ENCODE assay signal across 9 cellular contexts in genomic region chr5:17228833-17229291, GRCh38. TPM values are rescaled to one million over a fixed set of nuclear protein-coding genes. Genes with fewer than 3 reads are reported as not detected.
DNase-seq lines count a peak whose midpoint lies in the region; ATAC-seq, FAIRE-seq and TF ChIP-seq lines count a peak whose summit lies in the region.
"Had no signal": no experiment of that assay in that cellular context is flagged by ENCODE, and none has a peak within 500 bp of the region (broad histone marks: within the 10 kb centered on the region; RNA-seq: fewer than 3 reads in every experiment).

No MANE protein-coding gene starts in this region.

- no peaks in the 10 kb centered on the region for H3K9me3 ChIP-seq in Panc1 (ENCODE audit: control insufficient read depth, insufficient read depth, low read depth, low read length)
- no peaks in the 10 kb centered on the region for H3K9me3 ChIP-seq in neural progenitor cell (ENCODE audit: low read depth)
- H3K9me3 ChIP-seq: heart right ventricle had no signal

- no peak overlapping the region for H3K4me3 Mint-ChIP-seq in neural progenitor cell

- peaks cover 3% of the 10 kb centered on the region for H3K4me1 Mint-ChIP-seq in neural progenitor cell

- FAIRE-seq in HTR-8/SVneo (lab: Jason Lieb, UNC), result no peak

- POLR2A ChIA-PET in Panc1 (lab: Charles Lee), result no interaction called here

- peak overlapping the region; percentile 43 for H3K4me2 ChIP-seq in neural progenitor cell

- H3K36me3 ChIP-seq in Panc1 (ENCODE audit: control insufficient read depth, insufficient read depth, low read length) (no peaks in the 10 kb centered on the region; the same call in 1 of the 2 replicates), neural progenitor cell (peaks cover 9% of the 10 kb centered on the region)

- CTCF ChIA-PET in Panc1 (lab: Charles Lee), result no interaction called here

- no peak overlapping the region for H3K27ac Mint-ChIP-seq in neural progenitor cell

- peaks cover 94% of the 10 kb centered on the region for H4K20me1 ChIP-seq in neural progenitor cell (ENCODE audit: low read depth)

- H3K27me3 ChIP-seq in Panc1 (ENCODE audit: control insufficient read depth, insufficient read depth, low read length) (no peaks in the 10 kb centered on the region), neural progenitor cell (no peaks in the 10 kb centered on the region)

- peaks cover 78% of the 10 kb centered on the region for H3K9me3 Mint-ChIP-seq in neural progenitor cell

- in situ Hi-C loops in Panc1 (cut with HindIII; ENCODE audit: low pct_unique_long_range_greater_than_20kb, low sequenced_read_pairs), result no loop called here

- peaks cover 5% of the 10 kb centered on the region for H3F3A ChIP-seq in neural progenitor cell (ENCODE audit: low read depth)

- H3K4me1 ChIP-seq in Panc1 (ENCODE audit: control insufficient read depth, insufficient read depth, low read length) (peaks cover 58% of the 10 kb centered on the region), neural progenitor cell (peaks cover 32% of the 10 kb centered on the region)

- ATAC-seq in GM18873 (IDR thresholded peaks at IDR 0.05; ENCODE audit: low FRiP score, unreplicated experiment) (peak; percentile 55), HG02798 (IDR thresholded peaks at IDR 0.05; ENCODE audit: poor library complexity, unreplicated experiment) (peak; percentile 65), Panc1 (no peak)

- no peak overlapping the region for H3K4me3 ChIP-seq in Panc1 (ENCODE audit: low read depth in 2 of 2, low read length in 2 of 2)
- no peak overlapping the region for H3K4me3 ChIP-seq in neural progenitor cell
- H3K4me3 ChIP-seq: heart right ventricle had no signal

- no peak overlapping the region for H2AFZ ChIP-seq in neural progenitor cell (replicated peaks)

- BruUV-seq in Panc1 (replicated peaks; lab: Mats Ljungman, UMichigan), result TSS peak; percentile 6

- H3K36me3 Mint-ChIP-seq in neural progenitor cell, result peaks cover 87% of the 10 kb centered on the region

- peaks cover 100% of the 10 kb centered on the region for H3K79me2 ChIP-seq in neural progenitor cell (ENCODE audit: low read depth)

- no peak for DNase-seq in Panc1 (ENCODE audit: low read depth, low spot score)
- DNase-seq in neural progenitor cell (ENCODE audit: low spot score), result no peak
- DNase-seq in D341Med (ENCODE audit: low spot score), result no peak
- no peak for DNase-seq in NCI-H2196 treated with DMSO at 0.1 percent for 48 hours (lab: John Stamatoyannopoulos, UW; ENCODE audit: unreplicated experiment)
- no peak for DNase-seq in activated CD4-positive, alpha-beta T cell treated with anti-CD3 and anti-CD28 coated beads, Interleukin-2, amount 50 U/mL, for 48 hours
- no peak for DNase-seq in HTR-8/SVneo (ENCODE audit: insufficient read length, low spot score)
- DNase-seq: heart right ventricle had no signal

- H3K9ac ChIP-seq in neural progenitor cell, result no peak overlapping the region

- H3K27me3 Mint-ChIP-seq in neural progenitor cell (ENCODE audit: insufficient read depth, low read depth), result peaks cover 5% of the 10 kb centered on the region

- H3K27ac ChIP-seq in Panc1 (ENCODE audit: low read length) (no peak overlapping the region), neural progenitor cell (peak overlapping the region; percentile 53)

- intact Hi-C loops in Panc1 (cut with micrococcal nuclease; ENCODE audit: unreplicated experiment), result loop anchor here (10.0 kb wide), 1 partner anchor 46 kb away; no protein-coding TSS in a partner anchor

- TF ChIP-seq CTCF in Panc1 (IDR thresholded peaks at IDR 0.05) (no peak), neural progenitor cell (IDR thresholded peaks at IDR 0.05) (no peak)

RNA-seq across cellular contexts. Expression of gene BASP1, which starts 11.4 kb away (rescaled TPM):
- 217 TPM for total RNA-seq in Panc1 (2021; ENCODE audit: unreplicated experiment)
- 126 TPM for polyA plus RNA-seq in Panc1 (2012; ENCODE audit: insufficient read length)
- total RNA-seq in neural progenitor cell (ENCODE audit: low replicate concordance), result 158 and 215 TPM in 2 replicates
